3 cellular contexts compared by ENCODE assay signal in genomic region chr14:22344209-22344608, GRCh38.
TF ChIP-seq lines count a peak whose summit lies in the region.

No MANE protein-coding gene starts in this region.

TF ChIP-seq in K562, 482 proteins besides CTCF, POLR2A, EP300 and RAD21:
- TF ChIP-seq TRIM24 (IDR thresholded peaks at IDR 0.05) (peak in 1 of 2 experiments; percentile 35; a peak in 1 of 4 replicates), CBX5 (IDR thresholded peaks at IDR 0.05; ENCODE audit: borderline replicate concordance, low read depth) (0 out of 2 replicates have a peak, but pooled peaks have one; percentile 32)

TF ChIP-seq in H1, 55 proteins besides CTCF, POLR2A, EP300 and RAD21:
- TF ChIP-seq CEBPB (IDR thresholded peaks at IDR 0.05; ENCODE audit: low read depth, low read length) = 0 out of 2 replicates have a peak, but pooled peaks have one; percentile 8

TF ChIP-seq in HepG2, 621 proteins besides CTCF, POLR2A, EP300 and RAD21:
- TF ChIP-seq SETDB1 (CRISPR knock-in tag; IDR thresholded peaks at IDR 0.05; ENCODE audit: borderline replicate concordance) = 0 out of 2 replicates have a peak, but pooled peaks have one; percentile 38
TF ChIP-seq in HepG2: peak in this region for 1; not testable (repeated sequence) for 620.
